8 cellular contexts compared by ENCODE assay signal in genomic region chr15:44711356-44712107, GRCh38. TPM values are rescaled to one million over a fixed set of nuclear protein-coding genes. Genes with fewer than 3 reads are reported as not detected.
DNase-seq lines count a peak whose midpoint lies in the region; ATAC-seq and TF ChIP-seq lines count a peak whose summit lies in the region.

Gene B2M, plus strand, starts transcription at chr15:44711517. Its CDS starts 30 bp downstream, at chr15:44711547.

- peak within 1 kb of the TSS; percentile 98 to 99 for H3K27ac ChIP-seq in testis

- H3K27me3 ChIP-seq in GM06990 (replicated peaks; ENCODE audit: control insufficient read depth, insufficient read depth, low read length) (no peaks in the 10 kb centered on the region), testis (no peaks in the 10 kb centered on the region)

- TF ChIP-seq CTCF in GM06990 (IDR thresholded peaks at IDR 0.05; ENCODE audit: insufficient read depth, low read length, poor library complexity, severe bottlenecking) = no peak
- no peak for TF ChIP-seq CTCF in omental fat pad (IDR thresholded peaks at IDR 0.05)
- no peak for TF ChIP-seq CTCF in testis (IDR thresholded peaks at IDR 0.05)

- DNase-seq in GM06990 (ENCODE audit: extremely low read depth, insufficient read length) (peak; percentile 95), NCI-H1092 (lab: John Stamatoyannopoulos, UW) (peak; percentile 90), glomerular endothelial cell (ENCODE audit: extremely low read depth, low read depth, low spot score) (peak; percentile 93), omental fat pad (ENCODE audit: low spot score) (peak; percentile 94), testis (peak; percentile 97)

- H3K4me3 Mint-ChIP-seq in activated naive CD4-positive, alpha-beta T cell treated with anti-CD3 and anti-CD28 coated beads, Interleukin-2, amount 50 U/mL, for 24 hours = peak within 1 kb of the TSS; percentile 98

- intact Hi-C loops in testis (cut with DNase I; ENCODE audit: low total_unique reads) = no loop called here

- peaks cover 3% of the 10 kb centered on the region for H3K4me1 ChIP-seq in testis

- H3K9me3 ChIP-seq in testis = no peaks in the 10 kb centered on the region

- peaks cover 21% of the 10 kb centered on the region for H3K36me3 ChIP-seq in GM06990 (ENCODE audit: control insufficient read depth, insufficient read depth, low read length)
- no peaks in the 10 kb centered on the region for H3K36me3 ChIP-seq in testis (ENCODE audit: low read depth, missing control alignments)

- peak within 1 kb of the TSS; percentile 100 for H3K27ac Mint-ChIP-seq in activated naive CD4-positive, alpha-beta T cell treated with anti-CD3 and anti-CD28 coated beads, Interleukin-2, amount 50 U/mL, for 24 hours

- peaks cover 54% of the 10 kb centered on the region for H3K36me3 Mint-ChIP-seq in activated naive CD4-positive, alpha-beta T cell treated with anti-CD3 and anti-CD28 coated beads, Interleukin-2, amount 50 U/mL, for 24 hours

- H3K4me3 ChIP-seq in GM06990 (replicated peaks; ENCODE audit: low read depth, low read length) = peak within 1 kb of the TSS; percentile 99
- peak within 1 kb of the TSS; percentile 92 to 97 for H3K4me3 ChIP-seq in testis

- no peaks in the 10 kb centered on the region for H3K27me3 Mint-ChIP-seq in activated naive CD4-positive, alpha-beta T cell treated with anti-CD3 and anti-CD28 coated beads, Interleukin-2, amount 50 U/mL, for 24 hours

- ATAC-seq in HG02588 (IDR thresholded peaks at IDR 0.05; ENCODE audit: unreplicated experiment) = peak; percentile 80
- peak; percentile 92 for ATAC-seq in SK-N-SH treated with all-trans-retinoic acid at 6 μM for 48 hours
- ATAC-seq in omental fat pad (ENCODE audit: low FRiP score) = peak; percentile 92

- H3K4me1 Mint-ChIP-seq in activated naive CD4-positive, alpha-beta T cell treated with anti-CD3 and anti-CD28 coated beads, Interleukin-2, amount 50 U/mL, for 24 hours = peaks cover 50% of the 10 kb centered on the region

- no peaks in the 10 kb centered on the region for H3K9me3 Mint-ChIP-seq in activated naive CD4-positive, alpha-beta T cell treated with anti-CD3 and anti-CD28 coated beads, Interleukin-2, amount 50 U/mL, for 24 hours

- 0% methylated on average over 19 to 61 of the region's 61 CpGs for WGBS in testis, 2 donors

- TF ChIP-seq POLR2A in testis (IDR thresholded peaks at IDR 0.05) = peak; percentile 90

TF ChIP-seq in SK-N-SH treated with all-trans-retinoic acid at 6 μM for 48 hours, 23 proteins besides CTCF, POLR2A, EP300 and RAD21:
- TF ChIP-seq SNAI2 (CRISPR knock-in tag; IDR thresholded peaks at IDR 0.05) (no peak), ZFP3 (CRISPR knock-in tag; IDR thresholded peaks at IDR 0.05) (no peak), BACH2 (CRISPR knock-in tag; IDR thresholded peaks at IDR 0.05; ENCODE audit: borderline replicate concordance) (no peak), GLIS3 (CRISPR knock-in tag; IDR thresholded peaks at IDR 0.05) (no peak), ESRRG (CRISPR knock-in tag; IDR thresholded peaks at IDR 0.05) (no peak), TSHZ2 (CRISPR knock-in tag; IDR thresholded peaks at IDR 0.05) (no peak), POU6F1 (CRISPR knock-in tag; IDR thresholded peaks at IDR 0.05; ENCODE audit: borderline replicate concordance, low read depth) (no peak), CREB5 (CRISPR knock-in tag; IDR thresholded peaks at IDR 0.05; ENCODE audit: low read depth) (no peak), ZNF8 (CRISPR knock-in tag; IDR thresholded peaks at IDR 0.05) (no peak), CSDC2 (CRISPR knock-in tag; IDR thresholded peaks at IDR 0.05) (no peak), ZC3H10 (CRISPR knock-in tag; IDR thresholded peaks at IDR 0.05) (no peak), ZFP30 (CRISPR knock-in tag; IDR thresholded peaks at IDR 0.05) (no peak), ISL1 (CRISPR knock-in tag; IDR thresholded peaks at IDR 0.05) (no peak), RARB (CRISPR knock-in tag; IDR thresholded peaks at IDR 0.05) (no peak), OSR1 (CRISPR knock-in tag; IDR thresholded peaks at IDR 0.05) (no peak), TOX (CRISPR knock-in tag; IDR thresholded peaks at IDR 0.05; ENCODE audit: borderline replicate concordance) (no peak), ARNTL (CRISPR knock-in tag; IDR thresholded peaks at IDR 0.05; ENCODE audit: borderline replicate concordance, low read depth) (no peak)

RNA-seq across cellular contexts. Expression of gene B2M, which starts in this region (rescaled TPM):
- 3,781 and 4,884 TPM in 2 replicates for total RNA-seq in glomerular endothelial cell
- 1,000 to 10,000 TPM; 3,373 to 5,667 (median 4,138) TPM for total RNA-seq in omental fat pad
- total RNA-seq in testis = 1,000 to 10,000 TPM in 1 of 2 donors, 100 to 1,000 TPM in 1; 439 to 1,401 TPM
- polyA plus RNA-seq in testis (ENCODE audit: insufficient read depth, low read depth, low replicate concordance) = 2,068 TPM

Comparison
In these comparisons a context has a peak if more than half of its experiments do, and no peak if none do; other contexts are left out.
1. Peak in every context shown above with its lines: DNase-seq, ATAC-seq, H3K4me3 ChIP-seq and H3K27ac ChIP-seq.